In genomic region chr10:70726909-70727495, GRCh38 we compare ENCODE assay signal across 15 cellular contexts. TPM values are rescaled to one million over a fixed set of nuclear protein-coding genes. Genes with fewer than 3 reads are reported as not detected.
"Had no signal": no experiment of that assay in that cellular context is flagged by ENCODE, and none has a peak within 500 bp of the region (broad histone marks: within the 10 kb centered on the region; RNA-seq: fewer than 3 reads in every experiment).

No MANE protein-coding gene starts in this region.

- H3K27me3 ChIP-seq: esophagus muscularis mucosa, heart right ventricle, pancreas had no signal

- H3K4me3 Mint-ChIP-seq: activated naive CD4-positive, alpha-beta T cell treated with anti-CD3 and anti-CD28 coated beads, Interleukin-2, amount 10 ng/mL, durations not matched to agents 7 days and 5 days; brain; type B pancreatic cell had no signal

- H3K27ac Mint-ChIP-seq: activated naive CD4-positive, alpha-beta T cell treated with anti-CD3 and anti-CD28 coated beads, Interleukin-2, amount 10 ng/mL, durations not matched to agents 7 days and 5 days; activated T-helper 2 cell treated with anti-CD3 and anti-CD28 coated beads, Interferon-gamma antibody, Interleukin-2, Interleukin-4, amounts not matched to agents 10 μg/mL and 5 μg/mL and 100 μg/mL, durations not matched to agents 14 hours and 24 hours and 36 hours; brain; type B pancreatic cell had no signal

- H3K4me3 ChIP-seq: esophagus muscularis mucosa, heart right ventricle, pancreas, skin epidermis had no signal

- H3K36me3 Mint-ChIP-seq: activated naive CD4-positive, alpha-beta T cell treated with anti-CD3 and anti-CD28 coated beads, Interleukin-2, amount 10 ng/mL, durations not matched to agents 7 days and 5 days; brain; type B pancreatic cell had no signal

- H3K4me1 ChIP-seq: pancreas had no signal

- H3K27ac ChIP-seq: esophagus muscularis mucosa, pancreas, skin epidermis had no signal

- H3K36me3 ChIP-seq: esophagus muscularis mucosa, heart right ventricle, pancreas had no signal

- DNase-seq: activated naive CD4-positive, alpha-beta T cell treated with anti-CD3 and anti-CD28 coated beads, Interleukin-2, amount 10 ng/mL, durations not matched to agents 7 days and 5 days; cerebellar nuclear complex; heart right ventricle; kidney; left ventricle myocardium superior; mesendoderm; pancreas had no signal

- ATAC-seq: activated CD4-positive, CD25-positive, alpha-beta regulatory T cell treated with anti-CD3 and anti-CD28 coated beads, Interleukin-2, amount 50 U/mL, for 24 hours; heart right ventricle; left ventricle myocardium superior; pancreas had no signal

- H3K9me3 ChIP-seq: esophagus muscularis mucosa, heart right ventricle, pancreas had no signal

- H3K4me1 Mint-ChIP-seq: activated naive CD4-positive, alpha-beta T cell treated with anti-CD3 and anti-CD28 coated beads, Interleukin-2, amount 10 ng/mL, durations not matched to agents 7 days and 5 days had no signal

- H3K9me3 Mint-ChIP-seq: activated naive CD4-positive, alpha-beta T cell treated with anti-CD3 and anti-CD28 coated beads, Interleukin-2, amount 10 ng/mL, durations not matched to agents 7 days and 5 days; activated T-helper 2 cell treated with anti-CD3 and anti-CD28 coated beads, Interferon-gamma antibody, Interleukin-2, Interleukin-4, amounts not matched to agents 10 μg/mL and 5 μg/mL and 100 μg/mL, durations not matched to agents 14 hours and 24 hours and 36 hours; type B pancreatic cell had no signal

RNA-seq across cellular contexts. Expression of gene ADAMTS14, which starts 54.7 kb away (rescaled TPM):
- total RNA-seq: T-helper 2 cell treated with Interferon-gamma antibody and Interleukin-4, amounts not matched to agents 100 ng/mL and 5 ng/mL, for 36 hours had no signal

RNA-seq across cellular contexts. Expression of gene TBATA, which starts 58.2 kb away (rescaled TPM):
- total RNA-seq: activated T-helper 2 cell treated with anti-CD3 and anti-CD28 coated beads, Interferon-gamma antibody, Interleukin-2, Interleukin-4, amounts not matched to agents 10 μg/mL and 5 μg/mL and 100 μg/mL, durations not matched to agents 14 hours and 24 hours and 36 hours; esophagus muscularis mucosa; fibroblast of villous mesenchyme; heart right ventricle; kidney; left ventricle myocardium superior; pancreas; T-helper 2 cell treated with Interferon-gamma antibody and Interleukin-4, amounts not matched to agents 100 ng/mL and 5 ng/mL, for 36 hours had no signal
